In the genomic region with DNA sequence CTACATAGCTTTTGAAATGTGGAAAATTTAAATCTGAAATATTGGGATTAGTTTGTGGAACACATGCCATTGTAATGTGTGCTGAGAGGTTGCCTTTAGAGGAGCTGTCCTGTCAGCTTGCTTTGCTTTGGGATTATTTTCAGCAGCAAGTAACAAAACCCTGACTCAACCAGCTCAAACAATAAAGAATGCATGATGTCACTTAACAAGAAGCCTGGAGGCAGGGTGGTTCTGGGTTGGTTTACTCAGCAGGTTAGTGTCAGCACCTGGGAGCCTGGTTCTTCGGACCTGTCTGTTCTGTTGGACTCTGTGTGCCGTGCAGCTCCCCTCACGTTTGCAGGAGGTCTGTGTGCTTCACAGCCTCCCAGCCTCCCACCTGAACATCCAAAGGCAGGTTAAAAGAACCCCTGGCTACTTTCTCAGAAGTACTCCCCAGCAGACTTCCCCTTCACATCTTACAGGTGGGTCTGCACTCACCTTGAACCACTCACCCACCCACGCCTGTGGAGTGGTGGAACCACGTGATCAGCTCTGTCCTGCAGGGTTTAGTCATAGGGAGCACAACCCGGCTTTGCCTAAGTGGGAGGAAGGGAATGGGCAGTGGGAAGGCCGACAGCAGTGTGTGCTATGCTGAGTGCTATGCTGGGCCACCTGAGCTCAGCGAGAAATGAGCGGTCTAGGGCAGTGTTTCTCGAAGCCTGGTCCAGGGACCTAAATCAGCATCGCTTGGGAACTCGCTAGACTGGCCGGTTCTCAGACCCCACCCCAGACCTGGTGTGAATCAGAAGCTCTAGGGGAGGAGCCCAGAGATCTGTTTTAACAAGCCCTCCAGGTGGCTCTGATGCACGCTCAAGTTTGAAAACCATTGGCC, we compare ENCODE assay signal across 1 cellular context.
TF ChIP-seq lines count a peak whose summit lies in the region.

No MANE protein-coding gene starts in this region.

TF ChIP-seq in GM12878, 131 proteins besides CTCF, POLR2A, EP300 and RAD21 (continued from another document):
- TF ChIP-seq, protein P1, sequence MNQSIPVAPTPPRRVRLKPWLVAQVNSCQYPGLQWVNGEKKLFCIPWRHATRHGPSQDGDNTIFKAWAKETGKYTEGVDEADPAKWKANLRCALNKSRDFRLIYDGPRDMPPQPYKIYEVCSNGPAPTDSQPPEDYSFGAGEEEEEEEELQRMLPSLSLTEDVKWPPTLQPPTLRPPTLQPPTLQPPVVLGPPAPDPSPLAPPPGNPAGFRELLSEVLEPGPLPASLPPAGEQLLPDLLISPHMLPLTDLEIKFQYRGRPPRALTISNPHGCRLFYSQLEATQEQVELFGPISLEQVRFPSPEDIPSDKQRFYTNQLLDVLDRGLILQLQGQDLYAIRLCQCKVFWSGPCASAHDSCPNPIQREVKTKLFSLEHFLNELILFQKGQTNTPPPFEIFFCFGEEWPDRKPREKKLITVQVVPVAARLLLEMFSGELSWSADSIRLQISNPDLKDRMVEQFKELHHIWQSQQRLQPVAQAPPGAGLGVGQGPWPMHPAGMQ (IDR thresholded peaks at IDR 0.05; ENCODE audit: borderline replicate concordance): no peak
- TF ChIP-seq, protein P2, sequence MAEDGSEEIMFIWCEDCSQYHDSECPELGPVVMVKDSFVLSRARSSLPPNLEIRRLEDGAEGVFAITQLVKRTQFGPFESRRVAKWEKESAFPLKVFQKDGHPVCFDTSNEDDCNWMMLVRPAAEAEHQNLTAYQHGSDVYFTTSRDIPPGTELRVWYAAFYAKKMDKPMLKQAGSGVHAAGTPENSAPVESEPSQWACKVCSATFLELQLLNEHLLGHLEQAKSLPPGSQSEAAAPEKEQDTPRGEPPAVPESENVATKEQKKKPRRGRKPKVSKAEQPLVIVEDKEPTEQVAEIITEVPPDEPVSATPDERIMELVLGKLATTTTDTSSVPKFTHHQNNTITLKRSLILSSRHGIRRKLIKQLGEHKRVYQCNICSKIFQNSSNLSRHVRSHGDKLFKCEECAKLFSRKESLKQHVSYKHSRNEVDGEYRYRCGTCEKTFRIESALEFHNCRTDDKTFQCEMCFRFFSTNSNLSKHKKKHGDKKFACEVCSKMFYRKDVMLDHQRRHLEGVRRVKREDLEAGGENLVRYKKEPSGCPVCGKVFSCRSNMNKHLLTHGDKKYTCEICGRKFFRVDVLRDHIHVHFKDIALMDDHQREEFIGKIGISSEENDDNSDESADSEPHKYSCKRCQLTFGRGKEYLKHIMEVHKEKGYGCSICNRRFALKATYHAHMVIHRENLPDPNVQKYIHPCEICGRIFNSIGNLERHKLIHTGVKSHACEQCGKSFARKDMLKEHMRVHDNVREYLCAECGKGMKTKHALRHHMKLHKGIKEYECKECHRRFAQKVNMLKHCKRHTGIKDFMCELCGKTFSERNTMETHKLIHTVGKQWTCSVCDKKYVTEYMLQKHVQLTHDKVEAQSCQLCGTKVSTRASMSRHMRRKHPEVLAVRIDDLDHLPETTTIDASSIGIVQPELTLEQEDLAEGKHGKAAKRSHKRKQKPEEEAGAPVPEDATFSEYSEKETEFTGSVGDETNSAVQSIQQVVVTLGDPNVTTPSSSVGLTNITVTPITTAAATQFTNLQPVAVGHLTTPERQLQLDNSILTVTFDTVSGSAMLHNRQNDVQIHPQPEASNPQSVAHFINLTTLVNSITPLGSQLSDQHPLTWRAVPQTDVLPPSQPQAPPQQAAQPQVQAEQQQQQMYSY (CRISPR knock-in tag; IDR thresholded peaks at IDR 0.05): no peak
- TF ChIP-seq PAX5 (IDR thresholded peaks at IDR 0.05; ENCODE audit: borderline replicate concordance, low read depth, low read length) (no peak), ATF7 (IDR thresholded peaks at IDR 0.05; ENCODE audit: low read depth) (peak; percentile 73), SREBF1 (IDR thresholded peaks at IDR 0.05; ENCODE audit: low read length) (no peak), POU2F2 (IDR thresholded peaks at IDR 0.05; ENCODE audit: borderline replicate concordance, low read depth, low read length) (0 out of 3 replicates have a peak, but pooled peaks have one; percentile 14), RUNX3 (IDR thresholded peaks at IDR 0.05; ENCODE audit: low read length) (no peak), BHLHE40 (IDR thresholded peaks at IDR 0.05; ENCODE audit: borderline replicate concordance in 1 of 2, low read depth in 2 of 2, low read length in 1 of 2) (peak; percentile 38 to 39; a peak in 2 of 4 replicates), MTA2 (IDR thresholded peaks at IDR 0.05; ENCODE audit: low read depth) (0 out of 2 replicates have a peak, but pooled peaks have one; percentile 16), GATAD2B (conservative IDR thresholded peaks at IDR 0.05; ENCODE audit: low read depth) (peak; percentile 24; the same call in 1 of the 2 replicates), SMARCA5 (IDR thresholded peaks at IDR 0.05) (no peak), ZNF622 (IDR thresholded peaks at IDR 0.05) (no peak), WRNIP1 (IDR thresholded peaks at IDR 0.05; ENCODE audit: borderline replicate concordance, low read depth, low read length) (no peak), SMC3 (IDR thresholded peaks at IDR 0.05; ENCODE audit: borderline replicate concordance, low read length) (no peak; the same call in 1 of the 2 replicates), EED (IDR thresholded peaks at IDR 0.05; ENCODE audit: low read depth) (peak; percentile 77; the same call in 1 of the 2 replicates), DPF2 (IDR thresholded peaks at IDR 0.05) (0 out of 2 replicates have a peak, but pooled peaks have one; percentile 29)
- TF ChIP-seq, protein P3, sequence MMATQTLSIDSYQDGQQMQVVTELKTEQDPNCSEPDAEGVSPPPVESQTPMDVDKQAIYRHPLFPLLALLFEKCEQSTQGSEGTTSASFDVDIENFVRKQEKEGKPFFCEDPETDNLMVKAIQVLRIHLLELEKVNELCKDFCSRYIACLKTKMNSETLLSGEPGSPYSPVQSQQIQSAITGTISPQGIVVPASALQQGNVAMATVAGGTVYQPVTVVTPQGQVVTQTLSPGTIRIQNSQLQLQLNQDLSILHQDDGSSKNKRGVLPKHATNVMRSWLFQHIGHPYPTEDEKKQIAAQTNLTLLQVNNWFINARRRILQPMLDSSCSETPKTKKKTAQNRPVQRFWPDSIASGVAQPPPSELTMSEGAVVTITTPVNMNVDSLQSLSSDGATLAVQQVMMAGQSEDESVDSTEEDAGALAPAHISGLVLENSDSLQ (IDR thresholded peaks at IDR 0.05): no peak
- TF ChIP-seq, protein P4, sequence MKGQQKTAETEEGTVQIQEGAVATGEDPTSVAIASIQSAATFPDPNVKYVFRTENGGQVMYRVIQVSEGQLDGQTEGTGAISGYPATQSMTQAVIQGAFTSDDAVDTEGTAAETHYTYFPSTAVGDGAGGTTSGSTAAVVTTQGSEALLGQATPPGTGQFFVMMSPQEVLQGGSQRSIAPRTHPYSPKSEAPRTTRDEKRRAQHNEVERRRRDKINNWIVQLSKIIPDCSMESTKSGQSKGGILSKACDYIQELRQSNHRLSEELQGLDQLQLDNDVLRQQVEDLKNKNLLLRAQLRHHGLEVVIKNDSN (IDR thresholded peaks at IDR 0.05; ENCODE audit: borderline replicate concordance, extremely low read length, insufficient read depth, low read depth, low read length): peak; percentile 66
- TF ChIP-seq, protein P5, sequence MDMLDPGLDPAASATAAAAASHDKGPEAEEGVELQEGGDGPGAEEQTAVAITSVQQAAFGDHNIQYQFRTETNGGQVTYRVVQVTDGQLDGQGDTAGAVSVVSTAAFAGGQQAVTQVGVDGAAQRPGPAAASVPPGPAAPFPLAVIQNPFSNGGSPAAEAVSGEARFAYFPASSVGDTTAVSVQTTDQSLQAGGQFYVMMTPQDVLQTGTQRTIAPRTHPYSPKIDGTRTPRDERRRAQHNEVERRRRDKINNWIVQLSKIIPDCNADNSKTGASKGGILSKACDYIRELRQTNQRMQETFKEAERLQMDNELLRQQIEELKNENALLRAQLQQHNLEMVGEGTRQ (IDR thresholded peaks at IDR 0.05; ENCODE audit: borderline replicate concordance, low read depth, low read length): no peak; the same call in 1 of the 2 replicates
